Comparison of ENCODE assay signal across 18 cellular contexts in genomic region chr20:43976577-43976976, GRCh38.
"Had no signal": no experiment of that assay in that cellular context is flagged by ENCODE, and none has a peak within 500 bp of the region (broad histone marks: within the 10 kb centered on the region; RNA-seq: fewer than 3 reads in every experiment).

No MANE protein-coding gene starts in this region.

- H3K27ac Mint-ChIP-seq: activated naive CD8-positive, alpha-beta T cell treated with anti-CD3 and anti-CD28 coated beads, Interleukin-2, amount 10 ng/mL, durations not matched to agents 7 days and 5 days; natural killer cell; stimulated activated naive B cell treated with anti-CD40 and anti-IgM and Interleukin-4, amounts not matched to agents 10 μg/mL and 1 μg/mL and 100 μg/mL, for 72 hours had no signal

- H3K27me3 ChIP-seq: right atrium auricular region, transverse colon had no signal

- H3K4me3 ChIP-seq: right atrium auricular region, transverse colon had no signal

- H3K36me3 ChIP-seq: right atrium auricular region, transverse colon had no signal

- H3K4me3 Mint-ChIP-seq: activated naive CD8-positive, alpha-beta T cell treated with anti-CD3 and anti-CD28 coated beads, Interleukin-2, amount 10 ng/mL, durations not matched to agents 7 days and 5 days; brain; natural killer cell; stimulated activated naive B cell treated with anti-CD40 and anti-IgM and Interleukin-4, amounts not matched to agents 10 μg/mL and 1 μg/mL and 100 μg/mL, for 72 hours had no signal

- H3K27ac ChIP-seq: right atrium auricular region, transverse colon had no signal

- ATAC-seq: natural killer cell; stimulated activated naive B cell treated with anti-CD40 and anti-IgM and Interleukin-4, amounts not matched to agents 10 μg/mL and 1 μg/mL and 100 μg/mL, for 72 hours had no signal

- FAIRE-seq: kidney had no signal

- DNase-seq: activated CD4-positive, alpha-beta T cell treated with anti-CD3 and anti-CD28 coated beads, Interleukin-2, amount 50 U/mL, for 1 hour; activated CD4-positive, CD25-positive, alpha-beta regulatory T cell; activated naive CD4-positive, alpha-beta T cell; activated naive CD8-positive, alpha-beta T cell treated with anti-CD3 and anti-CD28 coated beads, Interleukin-2, amount 10 ng/mL, durations not matched to agents 7 days and 5 days; central memory CD4-positive, alpha-beta T cell; cortex of kidney; effector CD4-positive, alpha-beta T cell; hippocampal formation; kidney; mesendoderm; natural killer cell; occipital lobe; stimulated activated CD4-positive, alpha-beta T cell treated with anti-CD3 and anti-CD28 coated beads, Interleukin-4, amount 100 ng/mL, for 1 hour; stimulated activated naive B cell treated with anti-CD40 and anti-IgM and Interleukin-4, amounts not matched to agents 10 μg/mL and 1 μg/mL and 100 μg/mL, for 72 hours; substantia nigra; transverse colon had no signal

- H3K9me3 ChIP-seq: right atrium auricular region, transverse colon had no signal

- H3K36me3 Mint-ChIP-seq: activated naive CD8-positive, alpha-beta T cell treated with anti-CD3 and anti-CD28 coated beads, Interleukin-2, amount 10 ng/mL, durations not matched to agents 7 days and 5 days; natural killer cell had no signal

- H3K9me3 Mint-ChIP-seq: natural killer cell had no signal

- H3K4me1 ChIP-seq: right atrium auricular region, transverse colon had no signal
